In the genomic region with DNA sequence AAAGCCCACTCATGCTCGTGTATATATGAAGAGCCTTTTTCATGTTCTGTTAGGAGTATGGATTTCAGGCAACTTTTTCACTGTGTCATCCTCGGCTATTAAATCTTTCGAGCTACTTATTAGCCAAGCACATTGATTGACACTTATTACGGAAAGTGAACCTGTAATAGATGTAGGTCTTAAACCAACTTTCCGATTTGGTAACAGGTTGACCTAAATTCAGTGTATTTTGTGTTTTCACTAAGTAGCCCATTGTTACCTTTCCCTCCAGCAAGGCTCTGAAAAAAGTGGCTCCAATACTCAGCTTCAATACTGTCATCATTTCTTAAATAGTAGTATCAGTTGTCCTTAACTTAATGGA, we compare ENCODE assay signal across 1 cellular context.
TF ChIP-seq lines count a peak whose summit lies in the region.

No MANE protein-coding gene starts in this region.

TF ChIP-seq in endothelial cell of umbilical vein, 7 proteins besides CTCF, POLR2A, EP300 and RAD21:
- TF ChIP-seq FOS (IDR thresholded peaks at IDR 0.05; ENCODE audit: borderline replicate concordance, insufficient read depth, low read length) (no peak), POLR2AphosphoS5 (IDR thresholded peaks at IDR 0.05; ENCODE audit: insufficient read depth, low read depth, low read length) (no peak), MYC (IDR thresholded peaks at IDR 0.05; ENCODE audit: low read depth, low read length) (no peak)
- TF ChIP-seq, protein P1, sequence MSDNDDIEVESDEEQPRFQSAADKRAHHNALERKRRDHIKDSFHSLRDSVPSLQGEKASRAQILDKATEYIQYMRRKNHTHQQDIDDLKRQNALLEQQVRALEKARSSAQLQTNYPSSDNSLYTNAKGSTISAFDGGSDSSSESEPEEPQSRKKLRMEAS (IDR thresholded peaks at IDR 0.05; ENCODE audit: insufficient read depth, insufficient read length): no peak
TF ChIP-seq in endothelial cell of umbilical vein: peak in this region for 0.
